ENCODE assay signal across 1 cellular context in the genomic region with DNA sequence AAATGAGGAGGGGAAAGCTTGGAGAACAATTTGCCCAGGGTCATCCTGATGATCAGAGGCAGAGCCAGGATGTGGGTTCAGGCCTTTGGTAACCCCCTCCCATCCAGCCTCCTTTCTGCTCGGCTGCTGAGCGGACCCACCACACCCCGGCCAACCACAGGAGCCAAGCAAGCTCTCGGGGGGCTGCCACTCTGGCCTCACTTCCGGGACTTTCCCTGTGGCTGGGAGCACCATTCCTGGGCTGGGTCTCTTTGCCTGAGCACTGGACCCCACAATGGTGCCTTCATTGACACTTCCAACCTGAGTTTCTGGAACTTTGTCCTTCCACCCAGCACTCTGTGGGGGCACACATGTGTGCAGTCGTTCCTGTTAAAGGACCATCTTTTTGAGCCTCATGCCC.
TF ChIP-seq lines count a peak whose summit lies in the region.

No MANE protein-coding gene starts in this region.

TF ChIP-seq in HCT116, 20 proteins besides CTCF, POLR2A, EP300 and RAD21:
- TF ChIP-seq EZH2 (IDR thresholded peaks at IDR 0.05) (no peak), SIN3A (IDR thresholded peaks at IDR 0.05; ENCODE audit: low read depth) (no peak), SRF (IDR thresholded peaks at IDR 0.05; ENCODE audit: low read depth) (no peak), POLR2AphosphoS5 (IDR thresholded peaks at IDR 0.05; ENCODE audit: low read depth, low read length) (no peak), TCF7L2 (IDR thresholded peaks at IDR 0.05; ENCODE audit: borderline replicate concordance, extremely low read depth, insufficient read depth, insufficient read length) (no peak), ZFX (IDR thresholded peaks at IDR 0.05) (no peak), SP1 (IDR thresholded peaks at IDR 0.05; ENCODE audit: low read depth) (no peak), ZNF274 (IDR thresholded peaks at IDR 0.05; ENCODE audit: low read depth, low read length) (no peak), EGR1 (IDR thresholded peaks at IDR 0.05; ENCODE audit: low read depth) (no peak), REST (IDR thresholded peaks at IDR 0.05; ENCODE audit: low read depth) (no peak), CEBPB (IDR thresholded peaks at IDR 0.05; ENCODE audit: low read depth) (no peak), CBX3 (IDR thresholded peaks at IDR 0.05; ENCODE audit: low read depth) (no peak), ZBTB33 (IDR thresholded peaks at IDR 0.05; ENCODE audit: extremely low read depth, insufficient replicate concordance, low read length) (no peak), MAX (IDR thresholded peaks at IDR 0.05) (no peak), FOSL1 (IDR thresholded peaks at IDR 0.05; ENCODE audit: low read depth) (no peak), ELF1 (IDR thresholded peaks at IDR 0.05; ENCODE audit: borderline replicate concordance, low read depth) (no peak), YY1 (IDR thresholded peaks at IDR 0.05; ENCODE audit: extremely low read depth, insufficient replicate concordance, low read depth, low read length) (no peak)
